ENCODE assay signal across 1 cellular context in genomic region chr1:30975217-30975616, GRCh38.
TF ChIP-seq lines count a peak whose summit lies in the region.

No MANE protein-coding gene starts in this region.

TF ChIP-seq in HepG2, 621 proteins besides CTCF, POLR2A, EP300 and RAD21 (continues in another document):
- TF ChIP-seq ZNF207 (IDR thresholded peaks at IDR 0.05; ENCODE audit: borderline replicate concordance) (no peak), ZNF879 (CRISPR knock-in tag; IDR thresholded peaks at IDR 0.05) (no peak), ZNF770 (CRISPR knock-in tag; IDR thresholded peaks at IDR 0.05) (peak; percentile 100), RBFOX2 (IDR thresholded peaks at IDR 0.05; ENCODE audit: low read depth, low read length) (no peak), ZNF468 (CRISPR knock-in tag; IDR thresholded peaks at IDR 0.05) (no peak), ATM (IDR thresholded peaks at IDR 0.05; ENCODE audit: borderline replicate concordance) (no peak), GABPB1 (CRISPR knock-in tag; IDR thresholded peaks at IDR 0.05) (0 out of 2 replicates have a peak, but pooled peaks have one; percentile 13), NR2F6 (IDR thresholded peaks at IDR 0.05) (peak; percentile 32; the same call in 1 of the 2 replicates), NR2F6 (CRISPR knock-in tag; IDR thresholded peaks at IDR 0.05) (peak; percentile 29; the same call in 1 of the 2 replicates), ZNF564 (CRISPR knock-in tag; IDR thresholded peaks at IDR 0.05) (no peak), ZNF24 (IDR thresholded peaks at IDR 0.05) (no peak), CBFB (CRISPR knock-in tag; IDR thresholded peaks at IDR 0.05) (no peak), ZNF280D (CRISPR knock-in tag; IDR thresholded peaks at IDR 0.05) (peak; percentile 70; the same call in 1 of the 2 replicates), DPF2 (CRISPR knock-in tag; IDR thresholded peaks at IDR 0.05; ENCODE audit: borderline replicate concordance, low read depth) (no peak), GFI1 (CRISPR knock-in tag; IDR thresholded peaks at IDR 0.05; ENCODE audit: borderline replicate concordance) (peak; percentile 91), TCF7 (IDR thresholded peaks at IDR 0.05; ENCODE audit: low read depth) (peak; percentile 35; the same call in 1 of the 2 replicates), ZNF17 (CRISPR knock-in tag; IDR thresholded peaks at IDR 0.05) (no peak), REST (IDR thresholded peaks at IDR 0.05; ENCODE audit: borderline replicate concordance in 1 of 2, low read depth in 1 of 2, low read length in 2 of 2) (no peak), RBM22 (optimal IDR thresholded peaks at IDR 0.05; ENCODE audit: low read length) (no peak), ZNF703 (CRISPR knock-in tag; IDR thresholded peaks at IDR 0.05; ENCODE audit: borderline replicate concordance) (no peak), TCF7L2 (IDR thresholded peaks at IDR 0.05; ENCODE audit: low read depth, low read length) (0 out of 2 replicates have a peak, but pooled peaks have one; percentile 21), EED (CRISPR knock-in tag; IDR thresholded peaks at IDR 0.05) (no peak), THYN1 (CRISPR knock-in tag; IDR thresholded peaks at IDR 0.05; ENCODE audit: borderline replicate concordance, low read depth) (no peak), FOSL2 (CRISPR knock-in tag; IDR thresholded peaks at IDR 0.05) (peak; percentile 51; the same call in 1 of the 2 replicates), TEAD3 (CRISPR knock-in tag; optimal IDR thresholded peaks at IDR 0.05; ENCODE audit: borderline replicate concordance) (peak; percentile 90), MXD4 (CRISPR knock-in tag; IDR thresholded peaks at IDR 0.05) (no peak), SOX5 (CRISPR knock-in tag; IDR thresholded peaks at IDR 0.05; ENCODE audit: borderline replicate concordance) (peak; percentile 45; the same call in 1 of the 2 replicates), TFDP2 (CRISPR knock-in tag; IDR thresholded peaks at IDR 0.05) (no peak), ZNF792 (CRISPR knock-in tag; IDR thresholded peaks at IDR 0.05) (no peak), SRSF9 (IDR thresholded peaks at IDR 0.05; ENCODE audit: borderline replicate concordance, insufficient read depth, low read depth, low read length, poor library complexity, severe bottlenecking) (no peak), NR0B2 (CRISPR knock-in tag; IDR thresholded peaks at IDR 0.05) (no peak), SOX6 (IDR thresholded peaks at IDR 0.05) (no peak), SOX6 (CRISPR knock-in tag; IDR thresholded peaks at IDR 0.05) (peak; percentile 67), SNAPC2 (CRISPR knock-in tag; IDR thresholded peaks at IDR 0.05) (no peak), ZMYM2 (CRISPR knock-in tag; IDR thresholded peaks at IDR 0.05) (peak; percentile 76; the same call in 1 of the 2 replicates), ZNF570 (CRISPR knock-in tag; IDR thresholded peaks at IDR 0.05; ENCODE audit: borderline replicate concordance) (no peak), ZFP37 (CRISPR knock-in tag; IDR thresholded peaks at IDR 0.05; ENCODE audit: borderline replicate concordance) (no peak), ZNF737 (CRISPR knock-in tag; IDR thresholded peaks at IDR 0.05; ENCODE audit: borderline replicate concordance) (no peak), MTA1 (CRISPR knock-in tag; IDR thresholded peaks at IDR 0.05; ENCODE audit: borderline replicate concordance) (no peak), ZNF253 (CRISPR knock-in tag; IDR thresholded peaks at IDR 0.05; ENCODE audit: borderline replicate concordance) (no peak), ZNF282 (IDR thresholded peaks at IDR 0.05; ENCODE audit: partially characterized antibody) (no peak), JARID2 (CRISPR knock-in tag; IDR thresholded peaks at IDR 0.05; ENCODE audit: insufficient replicate concordance) (no peak), CEBPG (CRISPR knock-in tag; IDR thresholded peaks at IDR 0.05) (peak; percentile 76), RERE (CRISPR knock-in tag; IDR thresholded peaks at IDR 0.05; ENCODE audit: low read depth) (no peak), ZFP91 (CRISPR knock-in tag; IDR thresholded peaks at IDR 0.05; ENCODE audit: borderline replicate concordance) (no peak), PPARG (CRISPR knock-in tag; conservative IDR thresholded peaks at IDR 0.05) (no peak), THAP7 (CRISPR knock-in tag; IDR thresholded peaks at IDR 0.05) (no peak), FOXK1 (CRISPR knock-in tag; IDR thresholded peaks at IDR 0.05; ENCODE audit: borderline replicate concordance, low read depth) (0 out of 2 replicates have a peak, but pooled peaks have one; percentile 44), MYC (CRISPR knock-in tag; IDR thresholded peaks at IDR 0.05; ENCODE audit: borderline replicate concordance) (no peak), ZKSCAN5 (CRISPR knock-in tag; IDR thresholded peaks at IDR 0.05) (no peak), ZSCAN21 (CRISPR knock-in tag; IDR thresholded peaks at IDR 0.05; ENCODE audit: borderline replicate concordance) (no peak)
